In genomic region chr22:17190702-17191101, GRCh38 we compare ENCODE assay signal across 2 cellular contexts.
TF ChIP-seq lines count a peak whose summit lies in the region.

No MANE protein-coding gene starts in this region.

TF ChIP-seq in HCT116, 20 proteins besides CTCF, POLR2A, EP300 and RAD21:
- TF ChIP-seq MAX (IDR thresholded peaks at IDR 0.05) (no peak), REST (IDR thresholded peaks at IDR 0.05; ENCODE audit: low read depth) (no peak), ZNF274 (IDR thresholded peaks at IDR 0.05; ENCODE audit: low read depth, low read length) (no peak), EZH2 (IDR thresholded peaks at IDR 0.05) (no peak), ZFX (IDR thresholded peaks at IDR 0.05) (no peak), SIN3A (IDR thresholded peaks at IDR 0.05; ENCODE audit: low read depth) (no peak), JUND (IDR thresholded peaks at IDR 0.05) (no peak), EGR1 (IDR thresholded peaks at IDR 0.05; ENCODE audit: low read depth) (no peak), POLR2AphosphoS5 (IDR thresholded peaks at IDR 0.05; ENCODE audit: low read depth, low read length) (no peak), ATF3 (IDR thresholded peaks at IDR 0.05) (no peak), EZH2phosphoT487 (IDR thresholded peaks at IDR 0.05; ENCODE audit: borderline replicate concordance) (no peak)
TF ChIP-seq in HCT116: peak in this region for 0.

TF ChIP-seq in WTC11, 78 proteins besides CTCF, POLR2A, EP300 and RAD21:
- TF ChIP-seq ZMAT4 (CRISPR knock-in tag; IDR thresholded peaks at IDR 0.05) (no peak), AFF4 (CRISPR knock-in tag; IDR thresholded peaks at IDR 0.05; ENCODE audit: borderline replicate concordance) (no peak), TP53 (CRISPR knock-in tag; IDR thresholded peaks at IDR 0.05) (no peak), OVOL2 (CRISPR knock-in tag; IDR thresholded peaks at IDR 0.05; ENCODE audit: borderline replicate concordance) (no peak), NFYB (CRISPR knock-in tag; conservative IDR thresholded peaks at IDR 0.05; ENCODE audit: low read depth) (no peak), ELF4 (CRISPR knock-in tag; IDR thresholded peaks at IDR 0.05; ENCODE audit: low read depth) (no peak), ZNF232 (CRISPR knock-in tag; IDR thresholded peaks at IDR 0.05) (no peak), NR1H2 (CRISPR knock-in tag; IDR thresholded peaks at IDR 0.05) (no peak), RORB (CRISPR knock-in tag; IDR thresholded peaks at IDR 0.05) (no peak), NFATC4 (CRISPR knock-in tag; IDR thresholded peaks at IDR 0.05) (no peak), USF1 (CRISPR knock-in tag; IDR thresholded peaks at IDR 0.05) (no peak), ZNF317 (CRISPR knock-in tag; IDR thresholded peaks at IDR 0.05; ENCODE audit: borderline replicate concordance, low read depth) (no peak), CBFB (CRISPR knock-in tag; IDR thresholded peaks at IDR 0.05; ENCODE audit: low read depth) (no peak), E2F1 (CRISPR knock-in tag; IDR thresholded peaks at IDR 0.05) (no peak)
